1 cellular context compared by ENCODE assay signal in genomic region chr3:67648701-67649100, GRCh38.
TF ChIP-seq lines count a peak whose summit lies in the region.

No MANE protein-coding gene starts in this region.

TF ChIP-seq in HepG2, 621 proteins besides CTCF, POLR2A, EP300 and RAD21:
- TF ChIP-seq ZNF800 (CRISPR knock-in tag; IDR thresholded peaks at IDR 0.05) (no peak), HMG20A (CRISPR knock-in tag; IDR thresholded peaks at IDR 0.05; ENCODE audit: borderline replicate concordance) (no peak), ZNF564 (CRISPR knock-in tag; IDR thresholded peaks at IDR 0.05) (no peak), ZNF263 (CRISPR knock-in tag; IDR thresholded peaks at IDR 0.05) (no peak), MEIS1 (CRISPR knock-in tag; IDR thresholded peaks at IDR 0.05; ENCODE audit: borderline replicate concordance) (no peak), ZNF547 (CRISPR knock-in tag; IDR thresholded peaks at IDR 0.05) (no peak), CEBPB (IDR thresholded peaks at IDR 0.05; ENCODE audit: borderline replicate concordance, low read depth, low read length) (no peak), MXD4 (CRISPR knock-in tag; IDR thresholded peaks at IDR 0.05) (no peak), ZNF782 (CRISPR knock-in tag; IDR thresholded peaks at IDR 0.05; ENCODE audit: borderline replicate concordance) (no peak), SETDB1 (CRISPR knock-in tag; IDR thresholded peaks at IDR 0.05; ENCODE audit: borderline replicate concordance) (no peak), PCBP2 (optimal IDR thresholded peaks at IDR 0.05; ENCODE audit: low read depth, low read length, poor library complexity, severe bottlenecking) (no peak), ZNF556 (CRISPR knock-in tag; IDR thresholded peaks at IDR 0.05; ENCODE audit: borderline replicate concordance) (no peak), ZFP82 (CRISPR knock-in tag; IDR thresholded peaks at IDR 0.05; ENCODE audit: borderline replicate concordance) (no peak), ZNF180 (CRISPR knock-in tag; IDR thresholded peaks at IDR 0.05; ENCODE audit: borderline replicate concordance, low read depth) (no peak)
- TF ChIP-seq, protein P1, sequence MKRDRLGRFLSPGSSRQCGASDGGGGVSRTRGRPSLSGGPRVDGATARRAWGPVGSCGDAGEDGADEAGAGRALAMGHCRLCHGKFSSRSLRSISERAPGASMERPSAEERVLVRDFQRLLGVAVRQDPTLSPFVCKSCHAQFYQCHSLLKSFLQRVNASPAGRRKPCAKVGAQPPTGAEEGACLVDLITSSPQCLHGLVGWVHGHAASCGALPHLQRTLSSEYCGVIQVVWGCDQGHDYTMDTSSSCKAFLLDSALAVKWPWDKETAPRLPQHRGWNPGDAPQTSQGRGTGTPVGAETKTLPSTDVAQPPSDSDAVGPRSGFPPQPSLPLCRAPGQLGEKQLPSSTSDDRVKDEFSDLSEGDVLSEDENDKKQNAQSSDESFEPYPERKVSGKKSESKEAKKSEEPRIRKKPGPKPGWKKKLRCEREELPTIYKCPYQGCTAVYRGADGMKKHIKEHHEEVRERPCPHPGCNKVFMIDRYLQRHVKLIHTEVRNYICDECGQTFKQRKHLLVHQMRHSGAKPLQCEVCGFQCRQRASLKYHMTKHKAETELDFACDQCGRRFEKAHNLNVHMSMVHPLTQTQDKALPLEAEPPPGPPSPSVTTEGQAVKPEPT (CRISPR knock-in tag; IDR thresholded peaks at IDR 0.05; ENCODE audit: low read depth): no peak
